22 cellular contexts compared by ENCODE assay signal in genomic region chr7:28170701-28171100, GRCh38.
"Had no signal": no experiment of that assay in that cellular context is flagged by ENCODE, and none has a peak within 500 bp of the region (broad histone marks: within the 10 kb centered on the region; RNA-seq: fewer than 3 reads in every experiment).

No MANE protein-coding gene starts in this region.

- H3K36me3 Mint-ChIP-seq: activated naive CD8-positive, alpha-beta T cell treated with anti-CD3 and anti-CD28 coated beads, Interleukin-2, amount 10 ng/mL, durations not matched to agents 7 days and 5 days had no signal

- H3K4me3 ChIP-seq: adrenal gland, K562, Peyer's patch had no signal

- H3K27ac Mint-ChIP-seq: activated CD4-positive, alpha-beta T cell treated with anti-CD3 and anti-CD28 coated beads for 36 hours; activated CD8-positive, alpha-beta T cell treated with anti-CD3 and anti-CD28 coated beads for 36 hours; activated naive CD8-positive, alpha-beta T cell treated with anti-CD3 and anti-CD28 coated beads, Interleukin-2, amount 10 ng/mL, durations not matched to agents 7 days and 5 days had no signal

- H3K27me3 Mint-ChIP-seq: activated CD4-positive, alpha-beta T cell treated with anti-CD3 and anti-CD28 coated beads for 36 hours; activated CD8-positive, alpha-beta T cell treated with anti-CD3 and anti-CD28 coated beads for 36 hours; activated naive CD8-positive, alpha-beta T cell treated with anti-CD3 and anti-CD28 coated beads, Interleukin-2, amount 10 ng/mL, durations not matched to agents 7 days and 5 days had no signal

- H3K9me3 ChIP-seq: adrenal gland, Peyer's patch had no signal

- H3K27me3 ChIP-seq: adrenal gland, Peyer's patch had no signal

- H3K36me3 ChIP-seq: adrenal gland, Peyer's patch had no signal

- DNase-seq: activated CD4-positive, alpha-beta T cell treated with anti-CD3 and anti-CD28 coated beads for 36 hours; activated CD8-positive, alpha-beta memory T cell treated with anti-CD3 and anti-CD28 coated beads, Interleukin-2, amount 50 U/mL, for 48 hours; activated CD8-positive, alpha-beta T cell treated with anti-CD3 and anti-CD28 coated beads for 36 hours; activated naive CD4-positive, alpha-beta T cell treated with anti-CD3 and anti-CD28 coated beads, Interleukin-2, amount 50 U/mL, for 16 hours; activated naive CD8-positive, alpha-beta T cell treated with anti-CD3 and anti-CD28 coated beads, Interleukin-2, amount 10 ng/mL, durations not matched to agents 7 days and 5 days; activated T-cell treated with anti-CD3 and anti-CD28 coated beads, Interleukin-2, amount 50 U/mL, for 1 hour; adrenal gland; anterior cingulate cortex; Kasumi-1; NCI-H1105 treated with DMSO at 0.1 percent for 48 hours; NCI-H1436 treated with DMSO at 0.1 percent for 48 hours; NCI-H187; NCI-H2081; NCI-H510A treated with DMSO at 0.1 percent for 48 hours; NCI-H69; NK-92 treated with Interleukin-12 subunit alpha and Interleukin-12 subunit beta, amount 100 ng/mL, for 24 hours; Peyer's patch; SIG-M5; T-helper 2 cell; T1000 had no signal

- H3K4me3 Mint-ChIP-seq: activated CD4-positive, alpha-beta T cell treated with anti-CD3 and anti-CD28 coated beads for 36 hours; activated CD8-positive, alpha-beta T cell treated with anti-CD3 and anti-CD28 coated beads for 36 hours; activated naive CD8-positive, alpha-beta T cell treated with anti-CD3 and anti-CD28 coated beads, Interleukin-2, amount 10 ng/mL, durations not matched to agents 7 days and 5 days had no signal

- H3K4me1 Mint-ChIP-seq: activated naive CD8-positive, alpha-beta T cell treated with anti-CD3 and anti-CD28 coated beads, Interleukin-2, amount 10 ng/mL, durations not matched to agents 7 days and 5 days had no signal

- H3K9me3 Mint-ChIP-seq: activated CD8-positive, alpha-beta T cell treated with anti-CD3 and anti-CD28 coated beads for 36 hours; activated naive CD8-positive, alpha-beta T cell treated with anti-CD3 and anti-CD28 coated beads, Interleukin-2, amount 10 ng/mL, durations not matched to agents 7 days and 5 days had no signal

- ATAC-seq: activated CD4-positive, alpha-beta T cell treated with anti-CD3 and anti-CD28 coated beads for 36 hours; activated CD8-positive, alpha-beta T cell treated with anti-CD3 and anti-CD28 coated beads for 36 hours; K562 had no signal

- H3K27ac ChIP-seq: adrenal gland, Peyer's patch, RWPE1 had no signal
